In genomic region chr21:41564871-41565281, GRCh38 we compare ENCODE assay signal across 9 cellular contexts. TPM values are rescaled to one million over a fixed set of nuclear protein-coding genes. Genes with fewer than 3 reads are reported as not detected.
DNase-seq lines count a peak whose midpoint lies in the region; ATAC-seq, FAIRE-seq and TF ChIP-seq lines count a peak whose summit lies in the region.
"Had no signal": no experiment of that assay in that cellular context is flagged by ENCODE, and none has a peak within 500 bp of the region (broad histone marks: within the 10 kb centered on the region; RNA-seq: fewer than 3 reads in every experiment).

No MANE protein-coding gene starts in this region.

- CTCF ChIA-PET in endothelial cell of umbilical vein (lab: Charles Lee): no interaction called here

- no peaks in the 10 kb centered on the region for H3K79me2 ChIP-seq in endothelial cell of umbilical vein (ENCODE audit: control insufficient read depth, insufficient read depth, low read length)

- FAIRE-seq in endothelial cell of umbilical vein (lab: Jason Lieb, UNC) (no peak), pancreas (lab: Jason Lieb, UNC) (peak; percentile 20)
- FAIRE-seq: GM12891 had no signal

- ATAC-seq in pancreas (peak; percentile 75 to 87 (median 76)), HG03432 (IDR thresholded peaks at IDR 0.05; ENCODE audit: unreplicated experiment) (no peak)

- POLR2A ChIA-PET in endothelial cell of umbilical vein (lab: Charles Lee): no interaction called here

- no peak overlapping the region for H3K4me3 ChIP-seq in GM12865 (ENCODE audit: low read depth, low read length)
- H3K4me3 ChIP-seq in endothelial cell of umbilical vein (replicated peaks in 1 of 3; ENCODE audit: insufficient read depth in 1 of 3, low read depth in 1 of 3, low read length in 3 of 3): no peak overlapping the region
- H3K4me3 ChIP-seq in pancreas: no peak overlapping the region

- no TSS peak for BruUV-seq in endothelial cell of umbilical vein (replicated peaks; lab: Mats Ljungman, UMichigan)

- DNase-seq in GM12865 (ENCODE audit: low read depth) (peak; percentile 12), RPMI8226 (peak; percentile 44), endothelial cell of umbilical vein (ENCODE audit: low read depth, low spot score) (peak; percentile 4), pancreas (peak in 2 of 6 donors; percentile 33 to 48), COLO829 (ENCODE audit: low spot score) (no peak), foreskin melanocyte (no peak), NCI-H2171 treated with DMSO at 0.1 percent for 48 hours (lab: John Stamatoyannopoulos, UW) (no peak)

- H3K4me2 ChIP-seq in endothelial cell of umbilical vein (ENCODE audit: insufficient read depth, low read length): no peak overlapping the region

- H3K4me1 ChIP-seq in endothelial cell of umbilical vein (ENCODE audit: control insufficient read depth, extremely low read depth, insufficient read depth, low read length): no peaks in the 10 kb centered on the region
- peaks cover 0 to 4% (median 0%) of the 10 kb centered on the region in 3 donors for H3K4me1 ChIP-seq in pancreas

- H3K9me3 ChIP-seq in endothelial cell of umbilical vein (replicated peaks; ENCODE audit: control insufficient read depth, insufficient read depth, low read length): no peaks in the 10 kb centered on the region
- no peaks in the 10 kb centered on the region for H3K9me3 ChIP-seq in pancreas

- no peak for TF ChIP-seq POLR2A in endothelial cell of umbilical vein (IDR thresholded peaks at IDR 0.05; ENCODE audit: low read depth, low read length)

- H3K27ac ChIP-seq in endothelial cell of umbilical vein (ENCODE audit: insufficient read depth, low read depth, low read length): no peak overlapping the region
- peak overlapping the region in 2 of 4 donors; percentile 52 to 78 for H3K27ac ChIP-seq in pancreas

- H3K27me3 ChIP-seq in endothelial cell of umbilical vein (ENCODE audit: control insufficient read depth in 2 of 2, insufficient read depth in 2 of 2, low read length in 2 of 2) (peaks cover 0 to 2% of the 10 kb centered on the region in 2 experiments), pancreas (no peaks in the 10 kb centered on the region)

- no peak overlapping the region for H3K9ac ChIP-seq in endothelial cell of umbilical vein (replicated peaks; ENCODE audit: extremely low read depth, insufficient read depth, low read length)

- dilution Hi-C loops in endothelial cell of umbilical vein (cut with MboI; ENCODE audit: extremely low pct_ligation_motif_present, low sequenced_read_pairs): no loop called here

- no peaks in the 10 kb centered on the region for H3K9me1 ChIP-seq in endothelial cell of umbilical vein (replicated peaks; ENCODE audit: control insufficient read depth, extremely low read depth, insufficient read depth, low read length)

- TF ChIP-seq CTCF in GM12865 (IDR thresholded peaks at IDR 0.05; ENCODE audit: insufficient read depth, low read depth, low read length, missing control alignments): no peak
- no peak for TF ChIP-seq CTCF in endothelial cell of umbilical vein (IDR thresholded peaks at IDR 0.05; ENCODE audit: extremely low read depth in 1 of 2, insufficient read depth in 1 of 2, low read depth in 1 of 2, low read length in 2 of 2)
- TF ChIP-seq CTCF in pancreas (IDR thresholded peaks at IDR 0.05): no peak

- intact Hi-C loops in endothelial cell of umbilical vein (cut with micrococcal nuclease) (no loop called here), pancreas (cut with DNase I) (no loop called here)

- 45 to 49% methylated on average over 10 of the region's 10 CpGs for WGBS in pancreas, 2 donors

- H4K20me1 ChIP-seq in endothelial cell of umbilical vein (replicated peaks; ENCODE audit: control insufficient read depth, extremely low read depth, insufficient read depth, low read length): no peaks in the 10 kb centered on the region

- no peak overlapping the region for H2AFZ ChIP-seq in endothelial cell of umbilical vein (ENCODE audit: low read depth, low read length)

- H3K36me3 ChIP-seq in endothelial cell of umbilical vein (ENCODE audit: control insufficient read depth in 2 of 2, extremely low read depth in 1 of 2, insufficient read depth in 2 of 2, low read length in 2 of 2) (no peaks in the 10 kb centered on the region), pancreas (no peaks in the 10 kb centered on the region)

TF ChIP-seq in endothelial cell of umbilical vein, 7 proteins besides CTCF, POLR2A, EP300 and RAD21:
- TF ChIP-seq EZH2 (IDR thresholded peaks at IDR 0.05; ENCODE audit: borderline replicate concordance, low read depth, low read length, severe bottlenecking) (no peak), POLR2AphosphoS5 (IDR thresholded peaks at IDR 0.05; ENCODE audit: insufficient read depth, low read depth, low read length) (no peak), JUN (IDR thresholded peaks at IDR 0.05; ENCODE audit: borderline replicate concordance, insufficient read depth, insufficient read length, low read depth) (no peak), FOS (IDR thresholded peaks at IDR 0.05; ENCODE audit: borderline replicate concordance, insufficient read depth, low read length) (no peak), MAX (IDR thresholded peaks at IDR 0.05; ENCODE audit: insufficient read depth, insufficient read length) (no peak), GATA2 (IDR thresholded peaks at IDR 0.05; ENCODE audit: insufficient read depth, insufficient read length, low read depth, low read length) (no peak)

RNA-seq across cellular contexts. Expression of gene TMPRSS2, which starts 56.9 kb away (rescaled TPM):
- not detected in 2 replicates for total RNA-seq in endothelial cell of umbilical vein
- not detected in 2 replicates for polyA plus RNA-seq in endothelial cell of umbilical vein
- polyA plus RNA-seq in endothelial cell of umbilical vein (2011; cell fraction: cytosol; rRNA removed): not detected in 2 replicates
- not detected in 2 replicates for polyA plus RNA-seq in endothelial cell of umbilical vein (2011; cell fraction: nucleus; rRNA removed)
- not detected in 2 replicates for polyA plus RNA-seq in endothelial cell of umbilical vein (2012)
- not detected in 2 replicates for polyA minus RNA-seq in endothelial cell of umbilical vein
- not detected for polyA minus RNA-seq in endothelial cell of umbilical vein (2011; cell fraction: cytosol; rRNA and poly(A)+ RNA removed)
- not detected in 2 replicates for polyA minus RNA-seq in endothelial cell of umbilical vein (2011; cell fraction: nucleus; rRNA and poly(A)+ RNA removed)
- 10 to 100 TPM; 44.9 to 88.8 (median 75.2) TPM for total RNA-seq in pancreas
- 10 to 100 TPM; 42.2 to 65.1 TPM for polyA plus RNA-seq in pancreas

Comparison
In these comparisons a context has a peak if more than half of its experiments do, and no peak if none do; other contexts are left out.
1. DNase-seq: peak in GM12865 (single experiment), RPMI8226 (single experiment) and endothelial cell of umbilical vein (single experiment); none in COLO829 (single experiment), foreskin melanocyte (single experiment) and NCI-H2171 treated with DMSO at 0.1 percent for 48 hours (single experiment).
2. RNA of gene TMPRSS2, which starts 56.9 kb away (total RNA-seq): 44.9 to 88.8 TPM in pancreas; not detected in endothelial cell of umbilical vein; every median in the first group is over 10 times any median in the second.